8 cellular contexts compared by ENCODE assay signal in the genomic region with DNA sequence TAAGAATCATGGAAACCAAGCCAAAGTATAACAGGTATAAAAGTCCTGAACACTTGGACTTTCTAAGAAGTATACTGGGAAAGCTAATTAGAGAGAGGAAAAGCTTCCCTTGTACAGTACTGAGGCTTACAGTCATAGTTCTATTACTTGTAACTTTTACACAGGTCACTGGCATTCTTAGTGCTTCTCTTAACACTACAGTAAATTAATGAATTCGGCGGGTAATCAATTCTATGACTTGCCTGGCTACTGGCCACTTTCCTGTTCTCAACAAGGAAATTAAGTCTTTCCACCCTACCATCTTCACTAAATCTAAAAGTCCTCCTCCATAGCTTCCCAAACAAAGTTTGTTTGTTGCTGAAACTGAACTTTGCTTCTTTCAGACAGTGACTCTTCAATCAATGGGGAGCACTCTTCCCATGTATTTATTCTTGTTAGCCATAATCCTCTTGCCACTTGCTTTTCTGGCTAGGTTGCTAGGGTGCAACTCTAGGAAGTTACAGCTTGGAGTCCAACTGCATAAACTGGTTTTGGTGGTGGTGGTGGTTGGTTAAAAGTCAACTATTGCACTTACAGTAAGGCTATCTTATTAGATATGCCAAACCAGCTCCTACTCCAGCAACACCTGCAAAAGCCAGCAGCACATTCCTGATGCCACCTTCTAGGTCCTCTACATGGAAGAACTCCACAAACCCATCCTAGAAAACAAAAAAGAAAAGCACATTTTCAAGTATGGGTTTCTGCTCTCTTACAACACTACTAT. TPM values are rescaled to one million over a fixed set of nuclear protein-coding genes. Genes with fewer than 3 reads are reported as not detected.
DNase-seq lines count a peak whose midpoint lies in the region; ATAC-seq and TF ChIP-seq lines count a peak whose summit lies in the region.

No MANE protein-coding gene starts in this region.

- intact Hi-C loops in right lobe of liver (cut with DNase I), result loop anchor here in 1 of 2 donors (5.0 kb wide), 1 partner anchor 35 kb away; no protein-coding TSS in a partner anchor

- H3K27ac ChIP-seq in right lobe of liver, result peak overlapping the region; percentile 96 to 99 (median 99)
- peak overlapping the region; percentile 98 to 100 (median 99) for H3K27ac ChIP-seq in upper lobe of left lung

- H3K27ac Mint-ChIP-seq in activated naive CD4-positive, alpha-beta T cell treated with anti-CD3 and anti-CD28 coated beads, Interleukin-2, amount 10 ng/mL, durations not matched to agents 7 days and 5 days, result peak overlapping the region; percentile 96

- in situ Hi-C loops in astrocyte of the cerebellum (cut with HindIII; ENCODE audit: low sequenced_read_pairs), result no loop called here

- H3K36me3 ChIP-seq in right lobe of liver (peaks cover 22 to 55% (median 42%) of the 10 kb centered on the region in 4 donors), upper lobe of left lung (peaks cover 35 to 66% (median 46%) of the 10 kb centered on the region in 4 donors)

- TF ChIP-seq POLR2A in right lobe of liver (IDR thresholded peaks at IDR 0.05) (peak; percentile 63), upper lobe of left lung (IDR thresholded peaks at IDR 0.05) (no peak)

- WGBS in right lobe of liver (ENCODE audit: insufficient coverage, low coverage, low lambda C conversion rate, missing lambda C conversion rate), result 7% methylated on average over 2 of the region's 2 CpGs
- 6 to 10% methylated on average over 2 of the region's 2 CpGs for WGBS in upper lobe of left lung, 2 donors

- H3K36me3 Mint-ChIP-seq in activated naive CD4-positive, alpha-beta T cell treated with anti-CD3 and anti-CD28 coated beads, Interleukin-2, amount 10 ng/mL, durations not matched to agents 7 days and 5 days, result peaks cover 70% of the 10 kb centered on the region

- peaks cover 45% of the 10 kb centered on the region for H3K4me1 Mint-ChIP-seq in activated naive CD4-positive, alpha-beta T cell treated with anti-CD3 and anti-CD28 coated beads, Interleukin-2, amount 10 ng/mL, durations not matched to agents 7 days and 5 days

- TF ChIP-seq EP300 in upper lobe of left lung (IDR thresholded peaks at IDR 0.05), result no peak

- no peaks in the 10 kb centered on the region for H3K27me3 Mint-ChIP-seq in activated naive CD4-positive, alpha-beta T cell treated with anti-CD3 and anti-CD28 coated beads, Interleukin-2, amount 10 ng/mL, durations not matched to agents 7 days and 5 days

- no peaks in the 10 kb centered on the region for H3K9me3 Mint-ChIP-seq in activated naive CD4-positive, alpha-beta T cell treated with anti-CD3 and anti-CD28 coated beads, Interleukin-2, amount 10 ng/mL, durations not matched to agents 7 days and 5 days

- H3K4me3 Mint-ChIP-seq in activated naive CD4-positive, alpha-beta T cell treated with anti-CD3 and anti-CD28 coated beads, Interleukin-2, amount 10 ng/mL, durations not matched to agents 7 days and 5 days, result peak overlapping the region; percentile 96

- H3K4me1 ChIP-seq in right lobe of liver (peaks cover 0 to 37% (median 13%) of the 10 kb centered on the region in 4 donors), upper lobe of left lung (peaks cover 39 to 50% (median 47%) of the 10 kb centered on the region in 4 donors)

- TF ChIP-seq CTCF in astrocyte of the cerebellum (IDR thresholded peaks at IDR 0.05; ENCODE audit: low read depth, low read length, missing control alignments) (no peak), right lobe of liver (IDR thresholded peaks at IDR 0.05) (no peak), upper lobe of left lung (IDR thresholded peaks at IDR 0.05) (no peak)

- no peak for DNase-seq in activated naive CD4-positive, alpha-beta T cell treated with anti-CD3 and anti-CD28 coated beads, Interleukin-2, amount 10 ng/mL, durations not matched to agents 7 days and 5 days
- DNase-seq in activated naive CD4-positive, alpha-beta T cell treated with Interleukin-2 at 50 U/mL for 16 hours, result no peak
- no peak for DNase-seq in astrocyte of the cerebellum (ENCODE audit: low read depth)
- no peak for DNase-seq in right lobe of liver
- no peak for DNase-seq in upper lobe of left lung
- DNase-seq in mucosa of gallbladder (ENCODE audit: low spot score), result no peak
- DNase-seq in KG1 (lab: John Stamatoyannopoulos, UW), result no peak
- DNase-seq in DMS153 treated with DMSO at 0.1 percent for 48 hours (lab: John Stamatoyannopoulos, UW; ENCODE audit: unreplicated experiment), result no peak

- H3K27me3 ChIP-seq in right lobe of liver, result no peaks in the 10 kb centered on the region
- H3K27me3 ChIP-seq in upper lobe of left lung, result no peaks in the 10 kb centered on the region

- H3K4me3 ChIP-seq in astrocyte of the cerebellum (ENCODE audit: low read depth, low read length) (peak overlapping the region; percentile 99), right lobe of liver (peak overlapping the region; percentile 61 to 99 (median 63)), upper lobe of left lung (peak overlapping the region; percentile 61 to 97 (median 88))

- ATAC-seq in right lobe of liver (peak in 2 of 4 donors; percentile 1 to 12), upper lobe of left lung (ENCODE audit: low FRiP score in 2 of 2) (no peak)

- H3K9me3 ChIP-seq in right lobe of liver (no peaks in the 10 kb centered on the region), upper lobe of left lung (no peaks in the 10 kb centered on the region)

- CTCF ChIA-PET in activated naive CD4-positive, alpha-beta T cell treated with anti-CD3 and anti-CD28 coated beads, Interleukin-2, amount 10 ng/mL, durations not matched to agents 7 days and 5 days (lab: Charles Lee), result interaction anchor here (1.3 to 13.1 kb wide), 3 partner anchors 13 to 44 kb away, joined by 3 to 221 read pairs (median 36); no protein-coding TSS in a partner anchor

RNA-seq across cellular contexts. Expression of gene MCL1, which starts 2.4 kb away (rescaled TPM):
- total RNA-seq in right lobe of liver (100 to 1,000 TPM in 5 of 6 experiments, 10 to 100 TPM in 1; 83.6 to 266 (median 158) TPM), upper lobe of left lung (100 to 1,000 TPM; 188 to 580 (median 425) TPM), mucosa of gallbladder (231 TPM)

RNA-seq across cellular contexts. Expression of gene ADAMTSL4, which starts 27.8 kb away (rescaled TPM):
- 10 to 100 TPM; 20.5 to 35.2 (median 31.5) TPM for total RNA-seq in right lobe of liver
- 100 to 1,000 TPM in 4 of 6 donors, 10 to 100 TPM in 2; 40.3 to 169 (median 139) TPM for total RNA-seq in upper lobe of left lung
- 17.2 TPM for total RNA-seq in mucosa of gallbladder

RNA-seq across cellular contexts. Expression of gene ENSA, which starts 52.4 kb away (rescaled TPM):
- total RNA-seq in right lobe of liver (100 to 1,000 TPM in 2 of 6 experiments, 10 to 100 TPM in 4; 60.4 to 166 (median 71.2) TPM), upper lobe of left lung (100 to 1,000 TPM; 141 to 271 (median 212) TPM), mucosa of gallbladder (181 TPM)
